ENCODE assay signal across 10 cellular contexts in genomic region chr19:12155324-12155723, GRCh38. TPM values are rescaled to one million over a fixed set of nuclear protein-coding genes. Genes with fewer than 3 reads are reported as not detected.
DNase-seq lines count a peak whose midpoint lies in the region; ATAC-seq, FAIRE-seq and TF ChIP-seq lines count a peak whose summit lies in the region.
"Had no signal": no experiment of that assay in that cellular context is flagged by ENCODE, and none has a peak within 500 bp of the region (broad histone marks: within the 10 kb centered on the region; RNA-seq: fewer than 3 reads in every experiment).

No MANE protein-coding gene starts in this region.

- H3K36me3 ChIP-seq in keratinocyte (ENCODE audit: control insufficient read depth in 2 of 2, extremely low read depth in 1 of 2, insufficient read depth in 2 of 2, low read length in 2 of 2) = peaks cover 1 to 3% of the 10 kb centered on the region in 2 experiments
- H3K36me3 ChIP-seq in suprapubic skin = peaks cover 5% of the 10 kb centered on the region
- H3K36me3 ChIP-seq: neutrophil had no signal

- H3K4me3 Mint-ChIP-seq in activated CD4-positive, alpha-beta T cell treated with anti-CD3 and anti-CD28 coated beads for 36 hours = peak overlapping the region; percentile 90
- H3K4me3 Mint-ChIP-seq in activated naive CD8-positive, alpha-beta T cell treated with anti-CD3 and anti-CD28 coated beads for 36 hours = peak overlapping the region; percentile 86

- no peaks in the 10 kb centered on the region for H3K4me1 ChIP-seq in keratinocyte (ENCODE audit: control insufficient read depth, extremely low read depth, insufficient read depth, low read length)
- H3K4me1 ChIP-seq in suprapubic skin = peaks cover 17% of the 10 kb centered on the region

- no peaks in the 10 kb centered on the region for H3K9me3 Mint-ChIP-seq in activated CD4-positive, alpha-beta T cell treated with anti-CD3 and anti-CD28 coated beads for 36 hours (ENCODE audit: low read depth)
- H3K9me3 Mint-ChIP-seq in activated naive CD8-positive, alpha-beta T cell treated with anti-CD3 and anti-CD28 coated beads for 36 hours = peaks cover 3% of the 10 kb centered on the region

- TF ChIP-seq EP300 in suprapubic skin (IDR thresholded peaks at IDR 0.05) = no peak

- H3K27me3 ChIP-seq in keratinocyte (ENCODE audit: control insufficient read depth, extremely low read depth, insufficient read depth, low read length) (no peaks in the 10 kb centered on the region), suprapubic skin (no peaks in the 10 kb centered on the region)

- H3K79me2 ChIP-seq in keratinocyte (ENCODE audit: control insufficient read depth, insufficient read depth, low read length) = peaks cover 11% of the 10 kb centered on the region

- H3K9me3 ChIP-seq in keratinocyte (ENCODE audit: control insufficient read depth, low read depth, low read length) (no peaks in the 10 kb centered on the region), suprapubic skin (no peaks in the 10 kb centered on the region)
- H3K9me3 ChIP-seq: neutrophil had no signal

- no peaks in the 10 kb centered on the region for H3K27me3 Mint-ChIP-seq in activated CD4-positive, alpha-beta T cell treated with anti-CD3 and anti-CD28 coated beads for 36 hours
- H3K27me3 Mint-ChIP-seq in activated naive CD8-positive, alpha-beta T cell treated with anti-CD3 and anti-CD28 coated beads for 36 hours = peaks cover 4% of the 10 kb centered on the region

- no peaks in the 10 kb centered on the region for H3K9me1 ChIP-seq in keratinocyte (ENCODE audit: control insufficient read depth, extremely low read depth, insufficient read depth, low read length)

- dilution Hi-C loops in keratinocyte (cut with MboI; ENCODE audit: extremely low pct_ligation_motif_present, low sequenced_read_pairs) = no loop called here

- no peak overlapping the region for H3K9ac ChIP-seq in keratinocyte (ENCODE audit: control insufficient read depth, extremely low read depth, insufficient read depth, low read length)

- TF ChIP-seq CTCF in keratinocyte (optimal IDR thresholded peaks at IDR 0.05 in 1 of 3, IDR thresholded peaks at IDR 0.05 in 1 of 3, conservative IDR thresholded peaks at IDR 0.05 in 1 of 3; ENCODE audit: extremely low read depth in 1 of 3, insufficient read depth in 2 of 3, low read length in 3 of 3) = no peak
- no peak for TF ChIP-seq CTCF in suprapubic skin (IDR thresholded peaks at IDR 0.05)
- TF ChIP-seq CTCF in GM10248 (IDR thresholded peaks at IDR 0.05; ENCODE audit: control extremely low read depth, extremely low read depth, low read depth, missing control alignments) = no peak

- H3K27ac ChIP-seq in keratinocyte (ENCODE audit: control insufficient read depth, insufficient read depth, low read length) (no peak overlapping the region), suprapubic skin (no peak overlapping the region)
- H3K27ac ChIP-seq: neutrophil had no signal

- H2AFZ ChIP-seq in keratinocyte (ENCODE audit: control insufficient read depth, low read length) = no peak overlapping the region

- intact Hi-C loops in activated CD4-positive, alpha-beta T cell treated with anti-CD3 and anti-CD28 coated beads for 36 hours (cut with DNase I, micrococcal nuclease) = no loop called here
- intact Hi-C loops in posterior cingulate gyrus (cut with DNase I) = no loop called here

- TF ChIP-seq POLR2A in suprapubic skin (IDR thresholded peaks at IDR 0.05) = no peak

- DNase-seq in activated CD4-positive, alpha-beta T cell treated with anti-CD3 and anti-CD28 coated beads for 36 hours = no peak
- DNase-seq in activated CD4-positive, alpha-beta T cell treated with anti-CD3 and anti-CD28 coated beads for 1 hour = no peak
- no peak for DNase-seq in activated naive CD8-positive, alpha-beta T cell treated with anti-CD3 and anti-CD28 coated beads for 36 hours
- DNase-seq in keratinocyte (ENCODE audit: low read depth, low spot score) = no peak
- DNase-seq in suprapubic skin (ENCODE audit: low spot score in 2 of 2) = no peak
- DNase-seq in posterior cingulate gyrus = no peak
- DNase-seq in GM10248 (ENCODE audit: extremely low spot score) = no peak
- no peak for DNase-seq in NCI-H2227 (lab: John Stamatoyannopoulos, UW; ENCODE audit: unreplicated experiment)
- DNase-seq: AML-193 had no signal

- H3K36me3 Mint-ChIP-seq in activated CD4-positive, alpha-beta T cell treated with anti-CD3 and anti-CD28 coated beads for 36 hours (ENCODE audit: low read depth) = peaks cover 6% of the 10 kb centered on the region
- peaks cover 21% of the 10 kb centered on the region for H3K36me3 Mint-ChIP-seq in activated naive CD8-positive, alpha-beta T cell treated with anti-CD3 and anti-CD28 coated beads for 36 hours

- no peaks in the 10 kb centered on the region for H4K20me1 ChIP-seq in keratinocyte (ENCODE audit: control insufficient read depth, extremely low read depth, insufficient read depth, low read length)

- no peak for ATAC-seq in activated CD4-positive, alpha-beta T cell treated with anti-CD3 and anti-CD28 coated beads for 36 hours

- no peak for FAIRE-seq in keratinocyte (lab: Jason Lieb, UNC)

- H3K4me1 Mint-ChIP-seq in activated CD4-positive, alpha-beta T cell treated with anti-CD3 and anti-CD28 coated beads for 36 hours = peaks cover 9% of the 10 kb centered on the region
- H3K4me1 Mint-ChIP-seq in activated naive CD8-positive, alpha-beta T cell treated with anti-CD3 and anti-CD28 coated beads for 36 hours = peaks cover 12% of the 10 kb centered on the region

- peak overlapping the region; percentile 80 for H3K4me2 ChIP-seq in keratinocyte (ENCODE audit: control insufficient read depth, extremely low read depth, insufficient read depth, low read depth, low read length)

- peak overlapping the region; percentile 63 to 80 (median 78) for H3K4me3 ChIP-seq in keratinocyte (ENCODE audit: control insufficient read depth in 2 of 3, extremely low read depth in 1 of 3, insufficient read depth in 2 of 3, low read depth in 1 of 3, low read length in 3 of 3)
- H3K4me3 ChIP-seq in suprapubic skin = peak overlapping the region; percentile 79

- 12% methylated on average over 11 of the region's 11 CpGs for WGBS in suprapubic skin

- H3K27ac Mint-ChIP-seq in activated CD4-positive, alpha-beta T cell treated with anti-CD3 and anti-CD28 coated beads for 36 hours = no peak overlapping the region
- no peak overlapping the region for H3K27ac Mint-ChIP-seq in activated naive CD8-positive, alpha-beta T cell treated with anti-CD3 and anti-CD28 coated beads for 36 hours

- POLR2A ChIA-PET in activated CD4-positive, alpha-beta T cell treated with anti-CD3 and anti-CD28 coated beads for 36 hours (lab: Charles Lee) = no interaction called here
- POLR2A ChIA-PET in GM10248 (lab: Yijun Ruan, JAX) = no interaction called here

- CTCF ChIA-PET in activated CD4-positive, alpha-beta T cell treated with anti-CD3 and anti-CD28 coated beads for 36 hours (lab: Charles Lee) = no interaction called here
- CTCF ChIA-PET in GM10248 (lab: Yijun Ruan, JAX) = interaction anchor here (1.3 to 1.8 kb wide), 2 partner anchors 96 to 358 kb away, joined by 5 read pairs; no protein-coding TSS in a partner anchor

RNA-seq across cellular contexts. Expression of gene ZNF625, which starts 1.2 kb away (rescaled TPM):
- total RNA-seq in activated CD4-positive, alpha-beta T cell treated with anti-CD3 and anti-CD28 coated beads for 36 hours = 1 to 10 TPM; 3.8 to 5.5 TPM
- total RNA-seq in activated naive CD8-positive, alpha-beta T cell treated with anti-CD3 and anti-CD28 coated beads for 36 hours = 1 to 10 TPM; 3.9 to 4.0 TPM
- polyA plus RNA-seq in keratinocyte = 1.9 to 2.5 TPM (median 2.3 TPM) in 3 replicates
- 5.1 TPM for polyA plus RNA-seq in keratinocyte (2011; ENCODE audit: low read depth)
- polyA plus RNA-seq in keratinocyte (2011; cell fraction: cytosol; rRNA removed) = 0.69 and 1.7 TPM in 2 replicates
- polyA plus RNA-seq in keratinocyte (2011; cell fraction: nucleus; rRNA removed) = 3.4 and 3.6 TPM in 2 replicates
- 1.6 and 1.9 TPM in 2 replicates for polyA plus RNA-seq in keratinocyte (2012; ENCODE audit: low replicate concordance)
- 2.8 to 6.8 TPM (median 6.4 TPM) in 3 replicates for polyA minus RNA-seq in keratinocyte
- polyA minus RNA-seq in keratinocyte (2011; cell fraction: cytosol; rRNA and poly(A)+ RNA removed) = 4.0 TPM
- polyA minus RNA-seq in keratinocyte (2011; cell fraction: nucleus; rRNA and poly(A)+ RNA removed) = 4.5 and 9.5 TPM in 2 replicates
- 1 to 10 TPM; 2.4 to 5.1 (median 4.3) TPM for total RNA-seq in suprapubic skin

RNA-seq across cellular contexts. Expression of gene ZNF136, which starts 7.6 kb away (rescaled TPM):
- total RNA-seq in activated CD4-positive, alpha-beta T cell treated with anti-CD3 and anti-CD28 coated beads for 36 hours = 10 to 100 TPM; 11.7 to 12.9 TPM
- total RNA-seq in activated naive CD8-positive, alpha-beta T cell treated with anti-CD3 and anti-CD28 coated beads for 36 hours = 10 to 100 TPM; 11.6 to 12.9 TPM
- 2.4 to 3.0 TPM (median 2.9 TPM) in 3 replicates for polyA plus RNA-seq in keratinocyte
- 4.3 TPM for polyA plus RNA-seq in keratinocyte (2011; ENCODE audit: low read depth)
- polyA plus RNA-seq in keratinocyte (2011; cell fraction: cytosol; rRNA removed) = 1.2 and 2.3 TPM in 2 replicates
- 5.8 and 6.5 TPM in 2 replicates for polyA plus RNA-seq in keratinocyte (2011; cell fraction: nucleus; rRNA removed)
- polyA plus RNA-seq in keratinocyte (2012; ENCODE audit: low replicate concordance) = 2.4 TPM in 2 replicates
- polyA minus RNA-seq in keratinocyte = 1.6 to 4.2 TPM (median 3.1 TPM) in 3 replicates
- polyA minus RNA-seq in keratinocyte (2011; cell fraction: cytosol; rRNA and poly(A)+ RNA removed) = 2.7 TPM
- polyA minus RNA-seq in keratinocyte (2011; cell fraction: nucleus; rRNA and poly(A)+ RNA removed) = 3.7 and 9.2 TPM in 2 replicates
- 10 to 100 TPM in 1 of 4 donors, 1 to 10 TPM in 3; 7.3 to 10.8 (median 8.4) TPM for total RNA-seq in suprapubic skin

RNA-seq across cellular contexts. Expression of gene ZNF20, which starts 15.2 kb away (rescaled TPM):
- total RNA-seq in activated CD4-positive, alpha-beta T cell treated with anti-CD3 and anti-CD28 coated beads for 36 hours = 1 to 10 TPM; 3.2 to 3.3 TPM
- 1 to 10 TPM in 1 of 2 experiments, under 1 TPM in 1; 0.74 to 2.6 TPM for total RNA-seq in activated naive CD8-positive, alpha-beta T cell treated with anti-CD3 and anti-CD28 coated beads for 36 hours
- polyA plus RNA-seq in keratinocyte = 1.6 to 3.4 TPM (median 2.4 TPM) in 3 replicates
- polyA plus RNA-seq in keratinocyte (2011; ENCODE audit: low read depth) = 1.4 TPM
- polyA plus RNA-seq in keratinocyte (2011; cell fraction: cytosol; rRNA removed) = 0.48 and 1.8 TPM in 2 replicates
- polyA plus RNA-seq in keratinocyte (2011; cell fraction: nucleus; rRNA removed) = 2.7 TPM in 2 replicates
- 1.6 and 4.1 TPM in 2 replicates for polyA plus RNA-seq in keratinocyte (2012; ENCODE audit: low replicate concordance)
- 1.8 to 4.2 TPM (median 3.4 TPM) in 3 replicates for polyA minus RNA-seq in keratinocyte
- polyA minus RNA-seq in keratinocyte (2011; cell fraction: cytosol; rRNA and poly(A)+ RNA removed) = 3.6 TPM
- 4.0 and 4.2 TPM in 2 replicates for polyA minus RNA-seq in keratinocyte (2011; cell fraction: nucleus; rRNA and poly(A)+ RNA removed)
- 1 to 10 TPM; 2.1 to 8.8 (median 3.9) TPM for total RNA-seq in suprapubic skin
